ENCODE assay signal across 29 cellular contexts in genomic region chr2:88632569-88632968, GRCh38.
"Had no signal": no experiment of that assay in that cellular context is flagged by ENCODE, and none has a peak within 500 bp of the region (broad histone marks: within the 10 kb centered on the region; RNA-seq: fewer than 3 reads in every experiment).

No MANE protein-coding gene starts in this region.

- H3K27ac Mint-ChIP-seq: stimulated activated effector memory CD8-positive, alpha-beta T cell treated with anti-CD3 and anti-CD28 coated beads, Interleukin-12 subunit alpha, Interleukin-12 subunit beta, amount 100 ng/mL, for 72 hours; stimulated activated memory B cell treated with anti-CD40 and anti-IgM and Interleukin-4, amounts not matched to agents 10 μg/mL and 1 μg/mL and 100 μg/mL, for 72 hours; stimulated activated naive B cell treated with anti-CD40 and anti-IgM and Interleukin-4, amounts not matched to agents 10 μg/mL and 1 μg/mL and 100 μg/mL, for 72 hours; stimulated activated naive CD8-positive, alpha-beta T cell treated with anti-CD3 and anti-CD28 coated beads, Interleukin-15, amount 100 ng/mL, for 72 hours; stimulated activated naive CD8-positive, alpha-beta T cell treated with anti-CD3 and anti-CD28 coated beads, Interleukin-15, Interleukin-2, amounts not matched to agents 100 ng/mL and 50 ng/mL, for 24 hours; type B pancreatic cell had no signal

- H3K4me3 Mint-ChIP-seq: stimulated activated effector memory CD8-positive, alpha-beta T cell treated with anti-CD3 and anti-CD28 coated beads, Interleukin-12 subunit alpha, Interleukin-12 subunit beta, amount 100 ng/mL, for 72 hours; stimulated activated memory B cell treated with anti-CD40 and anti-IgM and Interleukin-4, amounts not matched to agents 10 μg/mL and 1 μg/mL and 100 μg/mL, for 72 hours; stimulated activated naive B cell treated with anti-CD40 and anti-IgM and Interleukin-4, amounts not matched to agents 10 μg/mL and 1 μg/mL and 100 μg/mL, for 72 hours; stimulated activated naive CD8-positive, alpha-beta T cell treated with anti-CD3 and anti-CD28 coated beads, Interleukin-15, amount 100 ng/mL, for 72 hours; stimulated activated naive CD8-positive, alpha-beta T cell treated with anti-CD3 and anti-CD28 coated beads, Interleukin-15, Interleukin-2, amounts not matched to agents 100 ng/mL and 50 ng/mL, for 24 hours; type B pancreatic cell had no signal

- ATAC-seq: stimulated activated effector memory CD8-positive, alpha-beta T cell treated with anti-CD3 and anti-CD28 coated beads, Interleukin-12 subunit alpha, Interleukin-12 subunit beta, amount 100 ng/mL, for 72 hours; stimulated activated memory B cell treated with anti-CD40 and anti-IgM and Interleukin-4, amounts not matched to agents 10 μg/mL and 1 μg/mL and 100 μg/mL, for 72 hours; stimulated activated naive B cell treated with anti-CD40 and anti-IgM and Interleukin-4, amounts not matched to agents 10 μg/mL and 1 μg/mL and 100 μg/mL, for 72 hours; stimulated activated naive CD8-positive, alpha-beta T cell treated with anti-CD3 and anti-CD28 coated beads, Interleukin-15, amount 100 ng/mL, for 72 hours; stimulated activated naive CD8-positive, alpha-beta T cell treated with anti-CD3 and anti-CD28 coated beads, Interleukin-15, Interleukin-2, amounts not matched to agents 100 U/mL and 50 U/mL, for 24 hours; upper lobe of right lung had no signal

- H3K36me3 ChIP-seq: stomach, suprapubic skin, thoracic aorta, thyroid gland, tibial artery, tibial nerve, transverse colon, upper lobe of left lung, upper lobe of right lung, uterus, vagina had no signal

- H3K9me3 Mint-ChIP-seq: stimulated activated effector memory CD8-positive, alpha-beta T cell treated with anti-CD3 and anti-CD28 coated beads, Interleukin-12 subunit alpha, Interleukin-12 subunit beta, amount 100 ng/mL, for 72 hours; stimulated activated memory B cell treated with anti-CD40 and anti-IgM and Interleukin-4, amounts not matched to agents 10 μg/mL and 1 μg/mL and 100 μg/mL, for 72 hours; stimulated activated naive B cell treated with anti-CD40 and anti-IgM and Interleukin-4, amounts not matched to agents 10 μg/mL and 1 μg/mL and 100 μg/mL, for 72 hours; stimulated activated naive CD8-positive, alpha-beta T cell treated with anti-CD3 and anti-CD28 coated beads, Interleukin-15, amount 100 ng/mL, for 72 hours; stimulated activated naive CD8-positive, alpha-beta T cell treated with anti-CD3 and anti-CD28 coated beads, Interleukin-15, Interleukin-2, amounts not matched to agents 100 ng/mL and 50 ng/mL, for 24 hours; type B pancreatic cell had no signal

- DNase-seq: stimulated activated CD4-positive, alpha-beta T cell treated with anti-CD3 and anti-CD28 coated beads, Interleukin-2, amount 100 ng/mL, for 48 hours; stimulated activated CD4-positive, alpha-beta T cell treated with anti-CD3 and anti-CD28 coated beads, Interleukin-4, amount 100 ng/mL, for 1 hour; stimulated activated CD4-positive, alpha-beta T cell treated with anti-CD3 and anti-CD28 coated beads, Interleukin-4, amount 100 ng/mL, for 24 hours; stimulated activated CD4-positive, alpha-beta T cell treated with anti-CD3 and anti-CD28 coated beads, Interleukin-4, amount 100 ng/mL, for 4 hours; stimulated activated CD8-positive, alpha-beta memory T cell treated with anti-CD3 and anti-CD28 coated beads, Interleukin-4, amount 100 ng/mL, for 48 hours; stimulated activated naive B cell treated with anti-CD40 and anti-IgM and Interleukin-4, amounts not matched to agents 10 μg/mL and 1 μg/mL and 100 μg/mL, for 72 hours; stimulated activated naive CD4-positive, alpha-beta T cell; stimulated activated naive CD4-positive, alpha-beta T cell treated with Interleukin-2 at 50 U/mL for 16 hours; stimulated activated naive CD8-positive, alpha-beta T cell treated with anti-CD3 and anti-CD28 coated beads, Interleukin-15, amount 100 ng/mL, for 72 hours; stimulated activated naive CD8-positive, alpha-beta T cell treated with anti-CD3 and anti-CD28 coated beads, Interleukin-15, Interleukin-2, amounts not matched to agents 100 U/mL and 50 U/mL, for 24 hours; stomach; substantia nigra; testis; thyroid gland; tibial artery; transverse colon; trophoblast cell; upper lobe of left lung; upper lobe of right lung; uterus had no signal

- H3K9me3 ChIP-seq: stomach, suprapubic skin, testis, thoracic aorta, thyroid gland, tibial artery, tibial nerve, transverse colon, upper lobe of left lung, upper lobe of right lung, uterus, vagina had no signal

- FAIRE-seq: urothelium cell line had no signal

- H3K4me3 ChIP-seq: stomach, suprapubic skin, testis, thoracic aorta, thyroid gland, tibial artery, tibial nerve, transverse colon, upper lobe of left lung, upper lobe of right lung, uterus, vagina had no signal

- H3K4me1 Mint-ChIP-seq: stimulated activated memory B cell treated with anti-CD40 and anti-IgM and Interleukin-4, amounts not matched to agents 10 μg/mL and 1 μg/mL and 100 μg/mL, for 72 hours had no signal

- H3K27me3 ChIP-seq: stomach, suprapubic skin, testis, thyroid gland, tibial artery, tibial nerve, transverse colon, upper lobe of left lung, upper lobe of right lung, uterus, vagina had no signal

- H3K27ac ChIP-seq: stomach, suprapubic skin, testis, thoracic aorta, thyroid gland, tibial artery, tibial nerve, transverse colon, upper lobe of left lung, upper lobe of right lung, uterus, vagina had no signal

- H3K27me3 Mint-ChIP-seq: stimulated activated memory B cell treated with anti-CD40 and anti-IgM and Interleukin-4, amounts not matched to agents 10 μg/mL and 1 μg/mL and 100 μg/mL, for 72 hours; stimulated activated naive B cell treated with anti-CD40 and anti-IgM and Interleukin-4, amounts not matched to agents 10 μg/mL and 1 μg/mL and 100 μg/mL, for 72 hours; stimulated activated naive CD8-positive, alpha-beta T cell treated with anti-CD3 and anti-CD28 coated beads, Interleukin-15, amount 100 ng/mL, for 72 hours; stimulated activated naive CD8-positive, alpha-beta T cell treated with anti-CD3 and anti-CD28 coated beads, Interleukin-15, Interleukin-2, amounts not matched to agents 100 ng/mL and 50 ng/mL, for 24 hours; type B pancreatic cell had no signal

- H3K36me3 Mint-ChIP-seq: stimulated activated effector memory CD8-positive, alpha-beta T cell treated with anti-CD3 and anti-CD28 coated beads, Interleukin-12 subunit alpha, Interleukin-12 subunit beta, amount 100 ng/mL, for 72 hours; stimulated activated memory B cell treated with anti-CD40 and anti-IgM and Interleukin-4, amounts not matched to agents 10 μg/mL and 1 μg/mL and 100 μg/mL, for 72 hours; type B pancreatic cell had no signal

- H3K4me1 ChIP-seq: testis had no signal
